In the genomic region with DNA sequence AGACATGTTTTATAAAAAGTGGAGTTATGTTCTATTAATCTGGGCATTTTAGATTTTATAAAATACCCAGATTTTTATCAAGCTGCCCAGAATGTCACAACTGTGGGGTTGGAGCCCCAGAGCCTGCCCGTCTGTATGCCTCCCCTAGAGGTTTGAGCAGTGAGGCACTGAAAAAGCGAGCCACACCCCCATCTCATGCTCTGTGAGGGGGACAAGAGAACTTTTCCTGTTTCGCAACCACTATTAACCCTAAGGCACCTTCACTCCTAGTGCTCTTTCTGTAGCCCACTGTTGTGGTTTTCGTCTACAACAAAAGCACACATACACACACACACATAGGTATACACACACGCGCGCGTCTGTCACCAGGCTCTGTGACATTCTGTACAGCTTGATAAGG, we compare ENCODE assay signal across 22 cellular contexts. TPM values are rescaled to one million over a fixed set of nuclear protein-coding genes. Genes with fewer than 3 reads are reported as not detected.
DNase-seq lines count a peak whose midpoint lies in the region; ATAC-seq and TF ChIP-seq lines count a peak whose summit lies in the region.
"Had no signal": no experiment of that assay in that cellular context is flagged by ENCODE, and none has a peak within 500 bp of the region (broad histone marks: within the 10 kb centered on the region; RNA-seq: fewer than 3 reads in every experiment).

No MANE protein-coding gene starts in this region.

- ATAC-seq in esophagus mucosa (no peak), HG03280 (IDR thresholded peaks at IDR 0.05; ENCODE audit: unreplicated experiment) (no peak)
- ATAC-seq in stimulated activated naive B cell treated with anti-CD40 and anti-IgM and Interleukin-4, amounts not matched to agents 10 μg/mL and 1 μg/mL and 100 μg/mL, for 72 hours (replicated peaks) = no peak
- ATAC-seq: A549, Panc1 had no signal

- DNase-seq in BE2C (no peak), ELF-1 (ENCODE audit: low read depth, low spot score) (peak; percentile 36), NB4 (ENCODE audit: low read depth) (peak; percentile 59), iris pigment epithelial cell (ENCODE audit: low read depth) (peak; percentile 14), COR-L47 (lab: John Stamatoyannopoulos, UW) (no peak)
- no peak for DNase-seq in stimulated activated naive B cell treated with anti-CD40 and anti-IgM and Interleukin-4, amounts not matched to agents 10 μg/mL and 1 μg/mL and 100 μg/mL, for 72 hours
- DNase-seq: DMS153, Karpas-422, NCI-H2029, NCI-H2227 treated with DMSO at 0.1 percent for 48 hours, NCI-H69, SHP77 had no signal

- TF ChIP-seq CTCF in BE2C (IDR thresholded peaks at IDR 0.05; ENCODE audit: low read depth, low read length) (0 out of 2 replicates have a peak, but pooled peaks have one; percentile 2), NB4 (IDR thresholded peaks at IDR 0.05; ENCODE audit: low read depth, low read length) (no peak)

- no peak overlapping the region for H3K4me3 ChIP-seq in BE2C (ENCODE audit: low read depth, low read length)
- H3K4me3 ChIP-seq in NB4 (ENCODE audit: low read depth, low read length) = no peak overlapping the region
- H3K4me3 ChIP-seq: A549 had no signal

- no peak overlapping the region for H3K4me3 Mint-ChIP-seq in stimulated activated naive B cell treated with anti-CD40 and anti-IgM and Interleukin-4, amounts not matched to agents 10 μg/mL and 1 μg/mL and 100 μg/mL, for 72 hours
- H3K4me3 Mint-ChIP-seq: IgD-negative memory B cell had no signal

- no peaks in the 10 kb centered on the region for H3K4me1 ChIP-seq in BE2C
- H3K4me1 ChIP-seq: A549 had no signal

- no peaks in the 10 kb centered on the region for H3K36me3 Mint-ChIP-seq in stimulated activated naive B cell treated with anti-CD40 and anti-IgM and Interleukin-4, amounts not matched to agents 10 μg/mL and 1 μg/mL and 100 μg/mL, for 72 hours

- no peaks in the 10 kb centered on the region for H3K4me1 Mint-ChIP-seq in stimulated activated naive B cell treated with anti-CD40 and anti-IgM and Interleukin-4, amounts not matched to agents 10 μg/mL and 1 μg/mL and 100 μg/mL, for 72 hours

- no peak overlapping the region for H3K27ac Mint-ChIP-seq in stimulated activated naive B cell treated with anti-CD40 and anti-IgM and Interleukin-4, amounts not matched to agents 10 μg/mL and 1 μg/mL and 100 μg/mL, for 72 hours
- H3K27ac Mint-ChIP-seq: IgD-negative memory B cell had no signal

- peaks cover 16% of the 10 kb centered on the region for H3K27me3 ChIP-seq in BE2C

- peaks cover 0 to 7% of the 10 kb centered on the region in 2 donors for H3K27me3 Mint-ChIP-seq in stimulated activated naive B cell treated with anti-CD40 and anti-IgM and Interleukin-4, amounts not matched to agents 10 μg/mL and 1 μg/mL and 100 μg/mL, for 72 hours

- no peak for TF ChIP-seq POLR2A in NB4 (IDR thresholded peaks at IDR 0.05; ENCODE audit: extremely low read depth, insufficient read length)

- no peaks in the 10 kb centered on the region for H3K9me3 ChIP-seq in BE2C
- H3K9me3 ChIP-seq: A549 had no signal

- H3K9me3 Mint-ChIP-seq in stimulated activated naive B cell treated with anti-CD40 and anti-IgM and Interleukin-4, amounts not matched to agents 10 μg/mL and 1 μg/mL and 100 μg/mL, for 72 hours = no peaks in the 10 kb centered on the region
- H3K9me3 Mint-ChIP-seq: IgD-negative memory B cell had no signal

- H3K36me3 ChIP-seq in BE2C = no peaks in the 10 kb centered on the region

RNA-seq across cellular contexts. Expression of gene DCDC2C, which starts 38.0 kb away (rescaled TPM):
- not detected for polyA plus RNA-seq in BE2C (2012; ENCODE audit: insufficient read depth, insufficient read length, low read depth)
- not detected for total RNA-seq in esophagus mucosa
- total RNA-seq: G401; H7; M059J; NCI-H460; T-helper 1 cell treated with Interleukin-12 subunit alpha and Interleukin-12 subunit beta and Interleukin-4 antibody, amounts not matched to agents 30 ng/mL and 1 ng/mL, for 36 hours had no signal
- polyA plus RNA-seq: A549, IgD-negative memory B cell had no signal

Comparison
In these comparisons a context has a peak if more than half of its experiments do, and no peak if none do; other contexts are left out.
1. DNase-seq: peak in ELF-1 (single experiment), NB4 (single experiment) and iris pigment epithelial cell (single experiment); none in BE2C (single experiment), COR-L47 (single experiment) and stimulated activated naive B cell treated with anti-CD40 and anti-IgM and Interleukin-4, amounts not matched to agents 10 μg/mL and 1 μg/mL and 100 μg/mL, for 72 hours (single experiment).